ENCODE assay signal across 1 cellular context in the genomic region with DNA sequence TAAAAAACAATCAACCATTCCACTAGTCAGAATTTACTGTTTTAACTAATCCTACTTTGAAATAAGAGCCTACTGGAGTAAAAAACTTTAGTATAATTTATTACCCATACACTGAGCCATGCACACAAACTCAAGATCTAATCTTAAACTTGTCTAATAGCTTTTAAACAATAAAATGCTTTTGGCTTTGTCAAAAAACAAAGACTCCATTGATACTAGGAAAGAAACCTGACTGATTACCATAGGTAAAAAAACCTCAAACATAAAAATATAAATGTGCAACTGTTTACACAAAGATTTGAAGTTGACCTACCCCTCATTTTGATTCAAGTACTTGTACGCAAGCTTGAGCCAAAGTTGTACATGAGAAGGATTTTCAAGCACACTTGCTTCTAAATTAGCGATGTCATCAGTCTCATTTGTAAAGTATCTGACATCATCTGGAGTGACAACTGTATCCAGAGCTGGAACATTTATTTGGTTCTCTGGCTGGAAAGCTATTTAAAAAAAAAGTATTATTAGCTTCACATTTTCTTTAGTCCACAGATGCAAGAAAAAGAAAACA.
TF ChIP-seq lines count a peak whose summit lies in the region.

No MANE protein-coding gene starts in this region.

TF ChIP-seq in HEK293, 187 proteins besides CTCF, POLR2A, EP300 and RAD21 (continued from another document and continues in another):
- TF ChIP-seq, protein P1, sequence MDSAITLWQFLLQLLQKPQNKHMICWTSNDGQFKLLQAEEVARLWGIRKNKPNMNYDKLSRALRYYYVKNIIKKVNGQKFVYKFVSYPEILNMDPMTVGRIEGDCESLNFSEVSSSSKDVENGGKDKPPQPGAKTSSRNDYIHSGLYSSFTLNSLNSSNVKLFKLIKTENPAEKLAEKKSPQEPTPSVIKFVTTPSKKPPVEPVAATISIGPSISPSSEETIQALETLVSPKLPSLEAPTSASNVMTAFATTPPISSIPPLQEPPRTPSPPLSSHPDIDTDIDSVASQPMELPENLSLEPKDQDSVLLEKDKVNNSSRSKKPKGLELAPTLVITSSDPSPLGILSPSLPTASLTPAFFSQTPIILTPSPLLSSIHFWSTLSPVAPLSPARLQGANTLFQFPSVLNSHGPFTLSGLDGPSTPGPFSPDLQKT (IDR thresholded peaks at IDR 0.05; ENCODE audit: borderline replicate concordance, low read depth, low read length): no peak
- TF ChIP-seq, protein P2, sequence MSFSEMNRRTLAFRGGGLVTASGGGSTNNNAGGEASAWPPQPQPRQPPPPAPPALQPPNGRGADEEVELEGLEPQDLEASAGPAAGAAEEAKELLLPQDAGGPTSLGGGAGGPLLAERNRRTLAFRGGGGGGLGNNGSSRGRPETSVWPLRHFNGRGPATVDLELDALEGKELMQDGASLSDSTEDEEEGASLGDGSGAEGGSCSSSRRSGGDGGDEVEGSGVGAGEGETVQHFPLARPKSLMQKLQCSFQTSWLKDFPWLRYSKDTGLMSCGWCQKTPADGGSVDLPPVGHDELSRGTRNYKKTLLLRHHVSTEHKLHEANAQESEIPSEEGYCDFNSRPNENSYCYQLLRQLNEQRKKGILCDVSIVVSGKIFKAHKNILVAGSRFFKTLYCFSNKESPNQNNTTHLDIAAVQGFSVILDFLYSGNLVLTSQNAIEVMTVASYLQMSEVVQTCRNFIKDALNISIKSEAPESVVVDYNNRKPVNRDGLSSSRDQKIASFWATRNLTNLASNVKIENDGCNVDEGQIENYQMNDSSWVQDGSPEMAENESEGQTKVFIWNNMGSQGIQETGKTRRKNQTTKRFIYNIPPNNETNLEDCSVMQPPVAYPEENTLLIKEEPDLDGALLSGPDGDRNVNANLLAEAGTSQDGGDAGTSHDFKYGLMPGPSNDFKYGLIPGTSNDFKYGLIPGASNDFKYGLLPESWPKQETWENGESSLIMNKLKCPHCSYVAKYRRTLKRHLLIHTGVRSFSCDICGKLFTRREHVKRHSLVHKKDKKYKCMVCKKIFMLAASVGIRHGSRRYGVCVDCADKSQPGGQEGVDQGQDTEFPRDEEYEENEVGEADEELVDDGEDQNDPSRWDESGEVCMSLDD (tag by site-specific recombination; IDR thresholded peaks at IDR 0.05): no peak
- TF ChIP-seq PRDM1 (tag by site-specific recombination; IDR thresholded peaks at IDR 0.05) (no peak), ZNF529 (tag by site-specific recombination; IDR thresholded peaks at IDR 0.05; ENCODE audit: insufficient replicate concordance) (no peak), ZNF664 (tag by site-specific recombination; IDR thresholded peaks at IDR 0.05) (no peak), ZNF266 (tag by site-specific recombination; IDR thresholded peaks at IDR 0.05; ENCODE audit: low read depth) (no peak), FEZF1 (tag by site-specific recombination; IDR thresholded peaks at IDR 0.05) (peak; percentile 98), SALL2 (tag by site-specific recombination; IDR thresholded peaks at IDR 0.05; ENCODE audit: borderline replicate concordance) (no peak), ZNF391 (tag by site-specific recombination; IDR thresholded peaks at IDR 0.05; ENCODE audit: borderline replicate concordance, low read depth) (peak; percentile 82; the same call in 1 of the 2 replicates), ZNF16 (tag by site-specific recombination; IDR thresholded peaks at IDR 0.05; ENCODE audit: low read depth) (no peak), GLIS2 (tag by site-specific recombination; IDR thresholded peaks at IDR 0.05) (no peak), REPIN1 (tag by site-specific recombination; IDR thresholded peaks at IDR 0.05; ENCODE audit: low read depth) (no peak), ZNF10 (tag by site-specific recombination; IDR thresholded peaks at IDR 0.05) (no peak; the same call in 1 of the 2 replicates), ZNF302 (tag by site-specific recombination; IDR thresholded peaks at IDR 0.05; ENCODE audit: low read depth) (no peak), ZNF837 (tag by site-specific recombination; IDR thresholded peaks at IDR 0.05) (no peak), ZNF544 (tag by site-specific recombination; IDR thresholded peaks at IDR 0.05) (no peak), ZNF366 (tag by site-specific recombination; conservative IDR thresholded peaks at IDR 0.05) (peak; percentile 80), WT1 (tag by site-specific recombination; IDR thresholded peaks at IDR 0.05) (peak; percentile 96), ZNF701 (tag by site-specific recombination; IDR thresholded peaks at IDR 0.05) (no peak), GLI4 (tag by site-specific recombination; IDR thresholded peaks at IDR 0.05) (no peak), ZNF140 (tag by site-specific recombination; IDR thresholded peaks at IDR 0.05) (no peak), OSR2 (tag by site-specific recombination; IDR thresholded peaks at IDR 0.05) (peak; percentile 96), ZNF785 (tag by site-specific recombination; IDR thresholded peaks at IDR 0.05) (no peak), ZNF548 (tag by site-specific recombination; IDR thresholded peaks at IDR 0.05) (no peak), ZBTB20 (tag by site-specific recombination; IDR thresholded peaks at IDR 0.05) (no peak), MYNN (tag by site-specific recombination; IDR thresholded peaks at IDR 0.05; ENCODE audit: borderline replicate concordance) (no peak), ZFP41 (tag by site-specific recombination; IDR thresholded peaks at IDR 0.05; ENCODE audit: borderline replicate concordance) (no peak)
- TF ChIP-seq, protein P3, sequence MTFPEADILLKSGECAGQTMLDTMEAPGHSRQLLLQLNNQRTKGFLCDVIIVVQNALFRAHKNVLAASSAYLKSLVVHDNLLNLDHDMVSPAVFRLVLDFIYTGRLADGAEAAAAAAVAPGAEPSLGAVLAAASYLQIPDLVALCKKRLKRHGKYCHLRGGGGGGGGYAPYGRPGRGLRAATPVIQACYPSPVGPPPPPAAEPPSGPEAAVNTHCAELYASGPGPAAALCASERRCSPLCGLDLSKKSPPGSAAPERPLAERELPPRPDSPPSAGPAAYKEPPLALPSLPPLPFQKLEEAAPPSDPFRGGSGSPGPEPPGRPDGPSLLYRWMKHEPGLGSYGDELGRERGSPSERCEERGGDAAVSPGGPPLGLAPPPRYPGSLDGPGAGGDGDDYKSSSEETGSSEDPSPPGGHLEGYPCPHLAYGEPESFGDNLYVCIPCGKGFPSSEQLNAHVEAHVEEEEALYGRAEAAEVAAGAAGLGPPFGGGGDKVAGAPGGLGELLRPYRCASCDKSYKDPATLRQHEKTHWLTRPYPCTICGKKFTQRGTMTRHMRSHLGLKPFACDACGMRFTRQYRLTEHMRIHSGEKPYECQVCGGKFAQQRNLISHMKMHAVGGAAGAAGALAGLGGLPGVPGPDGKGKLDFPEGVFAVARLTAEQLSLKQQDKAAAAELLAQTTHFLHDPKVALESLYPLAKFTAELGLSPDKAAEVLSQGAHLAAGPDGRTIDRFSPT (tag by site-specific recombination; IDR thresholded peaks at IDR 0.05): peak; percentile 89
- TF ChIP-seq, protein P4, sequence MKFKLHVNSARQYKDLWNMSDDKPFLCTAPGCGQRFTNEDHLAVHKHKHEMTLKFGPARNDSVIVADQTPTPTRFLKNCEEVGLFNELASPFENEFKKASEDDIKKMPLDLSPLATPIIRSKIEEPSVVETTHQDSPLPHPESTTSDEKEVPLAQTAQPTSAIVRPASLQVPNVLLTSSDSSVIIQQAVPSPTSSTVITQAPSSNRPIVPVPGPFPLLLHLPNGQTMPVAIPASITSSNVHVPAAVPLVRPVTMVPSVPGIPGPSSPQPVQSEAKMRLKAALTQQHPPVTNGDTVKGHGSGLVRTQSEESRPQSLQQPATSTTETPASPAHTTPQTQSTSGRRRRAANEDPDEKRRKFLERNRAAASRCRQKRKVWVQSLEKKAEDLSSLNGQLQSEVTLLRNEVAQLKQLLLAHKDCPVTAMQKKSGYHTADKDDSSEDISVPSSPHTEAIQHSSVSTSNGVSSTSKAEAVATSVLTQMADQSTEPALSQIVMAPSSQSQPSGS (tag by site-specific recombination; IDR thresholded peaks at IDR 0.05; ENCODE audit: low read depth): peak; percentile 92
- TF ChIP-seq, protein P5, sequence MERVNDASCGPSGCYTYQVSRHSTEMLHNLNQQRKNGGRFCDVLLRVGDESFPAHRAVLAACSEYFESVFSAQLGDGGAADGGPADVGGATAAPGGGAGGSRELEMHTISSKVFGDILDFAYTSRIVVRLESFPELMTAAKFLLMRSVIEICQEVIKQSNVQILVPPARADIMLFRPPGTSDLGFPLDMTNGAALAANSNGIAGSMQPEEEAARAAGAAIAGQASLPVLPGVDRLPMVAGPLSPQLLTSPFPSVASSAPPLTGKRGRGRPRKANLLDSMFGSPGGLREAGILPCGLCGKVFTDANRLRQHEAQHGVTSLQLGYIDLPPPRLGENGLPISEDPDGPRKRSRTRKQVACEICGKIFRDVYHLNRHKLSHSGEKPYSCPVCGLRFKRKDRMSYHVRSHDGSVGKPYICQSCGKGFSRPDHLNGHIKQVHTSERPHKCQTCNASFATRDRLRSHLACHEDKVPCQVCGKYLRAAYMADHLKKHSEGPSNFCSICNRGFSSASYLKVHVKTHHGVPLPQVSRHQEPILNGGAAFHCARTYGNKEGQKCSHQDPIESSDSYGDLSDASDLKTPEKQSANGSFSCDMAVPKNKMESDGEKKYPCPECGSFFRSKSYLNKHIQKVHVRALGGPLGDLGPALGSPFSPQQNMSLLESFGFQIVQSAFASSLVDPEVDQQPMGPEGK (tag by site-specific recombination; IDR thresholded peaks at IDR 0.05): peak; percentile 43; the same call in 1 of the 2 replicates
- TF ChIP-seq, protein P6, sequence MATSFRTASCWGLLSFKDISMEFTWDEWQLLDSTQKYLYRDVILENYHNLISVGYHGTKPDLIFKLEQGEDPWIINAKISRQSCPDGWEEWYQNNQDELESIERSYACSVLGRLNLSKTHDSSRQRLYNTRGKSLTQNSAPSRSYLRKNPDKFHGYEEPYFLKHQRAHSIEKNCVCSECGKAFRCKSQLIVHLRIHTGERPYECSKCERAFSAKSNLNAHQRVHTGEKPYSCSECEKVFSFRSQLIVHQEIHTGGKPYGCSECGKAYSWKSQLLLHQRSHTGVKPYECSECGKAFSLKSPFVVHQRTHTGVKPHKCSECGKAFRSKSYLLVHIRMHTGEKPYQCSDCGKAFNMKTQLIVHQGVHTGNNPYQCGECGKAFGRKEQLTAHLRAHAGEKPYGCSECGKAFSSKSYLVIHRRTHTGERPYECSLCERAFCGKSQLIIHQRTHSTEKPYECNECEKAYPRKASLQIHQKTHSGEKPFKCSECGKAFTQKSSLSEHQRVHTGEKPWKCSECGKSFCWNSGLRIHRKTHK (tag by site-specific recombination; IDR thresholded peaks at IDR 0.05): no peak
- TF ChIP-seq, protein P7, sequence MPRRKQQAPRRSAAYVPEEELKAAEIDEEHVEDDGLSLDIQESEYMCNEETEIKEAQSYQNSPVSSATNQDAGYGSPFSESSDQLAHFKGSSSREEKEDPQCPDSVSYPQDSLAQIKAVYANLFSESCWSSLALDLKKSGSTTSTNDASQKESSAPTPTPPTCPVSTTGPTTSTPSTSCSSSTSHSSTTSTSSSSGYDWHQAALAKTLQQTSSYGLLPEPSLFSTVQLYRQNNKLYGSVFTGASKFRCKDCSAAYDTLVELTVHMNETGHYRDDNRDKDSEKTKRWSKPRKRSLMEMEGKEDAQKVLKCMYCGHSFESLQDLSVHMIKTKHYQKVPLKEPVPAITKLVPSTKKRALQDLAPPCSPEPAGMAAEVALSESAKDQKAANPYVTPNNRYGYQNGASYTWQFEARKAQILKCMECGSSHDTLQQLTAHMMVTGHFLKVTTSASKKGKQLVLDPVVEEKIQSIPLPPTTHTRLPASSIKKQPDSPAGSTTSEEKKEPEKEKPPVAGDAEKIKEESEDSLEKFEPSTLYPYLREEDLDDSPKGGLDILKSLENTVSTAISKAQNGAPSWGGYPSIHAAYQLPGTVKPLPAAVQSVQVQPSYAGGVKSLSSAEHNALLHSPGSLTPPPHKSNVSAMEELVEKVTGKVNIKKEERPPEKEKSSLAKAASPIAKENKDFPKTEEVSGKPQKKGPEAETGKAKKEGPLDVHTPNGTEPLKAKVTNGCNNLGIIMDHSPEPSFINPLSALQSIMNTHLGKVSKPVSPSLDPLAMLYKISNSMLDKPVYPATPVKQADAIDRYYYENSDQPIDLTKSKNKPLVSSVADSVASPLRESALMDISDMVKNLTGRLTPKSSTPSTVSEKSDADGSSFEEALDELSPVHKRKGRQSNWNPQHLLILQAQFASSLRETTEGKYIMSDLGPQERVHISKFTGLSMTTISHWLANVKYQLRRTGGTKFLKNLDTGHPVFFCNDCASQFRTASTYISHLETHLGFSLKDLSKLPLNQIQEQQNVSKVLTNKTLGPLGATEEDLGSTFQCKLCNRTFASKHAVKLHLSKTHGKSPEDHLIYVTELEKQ (tag by site-specific recombination; IDR thresholded peaks at IDR 0.05; ENCODE audit: borderline replicate concordance): peak; percentile 53; the same call in 1 of the 2 replicates
- TF ChIP-seq, protein P8, sequence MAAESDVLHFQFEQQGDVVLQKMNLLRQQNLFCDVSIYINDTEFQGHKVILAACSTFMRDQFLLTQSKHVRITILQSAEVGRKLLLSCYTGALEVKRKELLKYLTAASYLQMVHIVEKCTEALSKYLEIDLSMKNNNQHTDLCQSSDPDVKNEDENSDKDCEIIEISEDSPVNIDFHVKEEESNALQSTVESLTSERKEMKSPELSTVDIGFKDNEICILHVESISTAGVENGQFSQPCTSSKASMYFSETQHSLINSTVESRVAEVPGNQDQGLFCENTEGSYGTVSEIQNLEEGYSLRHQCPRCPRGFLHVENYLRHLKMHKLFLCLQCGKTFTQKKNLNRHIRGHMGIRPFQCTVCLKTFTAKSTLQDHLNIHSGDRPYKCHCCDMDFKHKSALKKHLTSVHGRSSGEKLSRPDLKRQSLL (tag by site-specific recombination; IDR thresholded peaks at IDR 0.05): peak; percentile 40; the same call in 1 of the 2 replicates
- TF ChIP-seq, protein P9, sequence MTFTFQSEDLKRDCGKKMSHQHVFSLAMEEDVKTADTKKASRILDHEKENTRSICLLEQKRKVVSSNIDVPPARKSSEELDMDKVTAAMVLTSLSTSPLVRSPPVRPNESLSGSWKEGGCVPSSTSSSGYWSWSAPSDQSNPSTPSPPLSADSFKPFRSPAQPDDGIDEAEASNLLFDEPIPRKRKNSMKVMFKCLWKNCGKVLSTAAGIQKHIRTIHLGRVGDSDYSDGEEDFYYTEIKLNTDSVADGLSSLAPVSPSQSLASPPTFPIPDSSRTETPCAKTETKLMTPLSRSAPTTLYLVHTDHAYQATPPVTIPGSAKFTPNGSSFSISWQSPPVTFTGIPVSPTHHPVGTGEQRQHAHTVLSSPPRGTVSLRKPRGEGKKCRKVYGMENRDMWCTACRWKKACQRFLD (tag by site-specific recombination; IDR thresholded peaks at IDR 0.05): no peak
